In genomic region chr9:91122755-91123154, GRCh38 we compare ENCODE assay signal across 1 cellular context.
TF ChIP-seq lines count a peak whose summit lies in the region.

No MANE protein-coding gene starts in this region.

TF ChIP-seq in IMR-90, 13 proteins besides CTCF, POLR2A, EP300 and RAD21 (continued from another document):
- TF ChIP-seq CHD1 (IDR thresholded peaks at IDR 0.05; ENCODE audit: low read depth, low read length) (no peak), MXI1 (IDR thresholded peaks at IDR 0.05; ENCODE audit: borderline replicate concordance, low read depth, low read length) (no peak), MAZ (IDR thresholded peaks at IDR 0.05; ENCODE audit: borderline replicate concordance, low read depth, low read length) (no peak), FOS (IDR thresholded peaks at IDR 0.05; ENCODE audit: low read depth, low read length) (no peak), CEBPB (IDR thresholded peaks at IDR 0.05; ENCODE audit: low read depth, low read length) (no peak), USF2 (IDR thresholded peaks at IDR 0.05; ENCODE audit: low read depth, low read length) (no peak), ELK1 (IDR thresholded peaks at IDR 0.05; ENCODE audit: borderline replicate concordance, low read depth, low read length) (no peak), MAFK (IDR thresholded peaks at IDR 0.05; ENCODE audit: low read depth, low read length) (no peak), SMC3 (IDR thresholded peaks at IDR 0.05; ENCODE audit: low read depth, low read length) (no peak), BHLHE40 (IDR thresholded peaks at IDR 0.05; ENCODE audit: low read depth, low read length) (no peak), RCOR1 (IDR thresholded peaks at IDR 0.05; ENCODE audit: insufficient replicate concordance, low read length) (no peak), RFX5 (IDR thresholded peaks at IDR 0.05; ENCODE audit: low read depth, low read length) (no peak)
